ENCODE assay signal across 24 cellular contexts in genomic region chr1:208939545-208940085, GRCh38.
"Had no signal": no experiment of that assay in that cellular context is flagged by ENCODE, and none has a peak within 500 bp of the region (broad histone marks: within the 10 kb centered on the region; RNA-seq: fewer than 3 reads in every experiment).

No MANE protein-coding gene starts in this region.

- DNase-seq: effector CD8-positive, alpha-beta T cell; foreskin melanocyte; glutamatergic neuron; heart right ventricle; hippocampal formation; kidney glomerular epithelial cell; natural killer cell; occipital lobe; ovary; posterior cingulate gyrus; psoas muscle; right cardiac atrium; sigmoid colon; spleen; stimulated activated CD4-positive, alpha-beta T cell treated with anti-CD3 and anti-CD28 coated beads, Interleukin-2, amount 100 ng/mL, for 48 hours; stimulated activated naive B cell treated with anti-CD40 and anti-IgM and Interleukin-4, amounts not matched to agents 10 μg/mL and 1 μg/mL and 100 μg/mL, for 72 hours; upper lobe of left lung had no signal

- FAIRE-seq: endothelial cell of umbilical vein, islet of Langerhans, urothelium cell line had no signal

- H3K9me3 ChIP-seq: esophagus muscularis mucosa, heart right ventricle, ovary, psoas muscle, sigmoid colon, spleen, thoracic aorta, tibial nerve, upper lobe of left lung had no signal

- H3K27me3 ChIP-seq: esophagus muscularis mucosa, heart right ventricle, ovary, sigmoid colon, spleen, tibial nerve, upper lobe of left lung had no signal

- ATAC-seq: heart right ventricle; natural killer cell; psoas muscle; right cardiac atrium; stimulated activated naive B cell treated with anti-CD40 and anti-IgM and Interleukin-4, amounts not matched to agents 10 μg/mL and 1 μg/mL and 100 μg/mL, for 72 hours had no signal

- H3K27ac ChIP-seq: esophagus muscularis mucosa, heart right ventricle, ovary, psoas muscle, sigmoid colon, spleen, thoracic aorta, tibial nerve, upper lobe of left lung had no signal

- H3K4me3 ChIP-seq: esophagus muscularis mucosa, heart right ventricle, lung, ovary, psoas muscle, sigmoid colon, spleen, thoracic aorta, tibial nerve, upper lobe of left lung had no signal

- H3K4me1 ChIP-seq: psoas muscle, sigmoid colon, spleen, tibial nerve, upper lobe of left lung had no signal

- H3K36me3 ChIP-seq: esophagus muscularis mucosa, heart right ventricle, ovary, sigmoid colon, spleen, thoracic aorta, tibial nerve, upper lobe of left lung had no signal
